Comparison of ENCODE assay signal across 25 cellular contexts in the genomic region with DNA sequence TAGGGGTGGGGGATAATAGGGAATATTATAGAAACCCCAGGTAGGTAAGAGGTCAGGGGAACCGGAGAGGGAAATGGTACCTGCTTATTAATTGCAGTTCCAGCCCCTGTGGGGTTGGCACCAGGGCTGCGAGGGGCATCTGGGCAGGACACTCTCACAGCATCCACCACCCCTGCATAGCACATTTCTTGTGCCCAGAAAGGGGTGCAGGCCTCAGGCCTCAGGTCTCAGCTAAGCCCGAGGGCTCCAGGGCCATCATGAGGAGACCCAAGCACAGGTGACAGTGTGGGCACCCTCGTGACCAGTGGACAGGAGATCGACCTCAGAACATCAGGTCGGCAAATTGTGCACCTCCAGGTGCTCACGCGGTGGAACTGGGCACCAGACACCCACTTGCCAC.
"Had no signal": no experiment of that assay in that cellular context is flagged by ENCODE, and none has a peak within 500 bp of the region (broad histone marks: within the 10 kb centered on the region; RNA-seq: fewer than 3 reads in every experiment).

No MANE protein-coding gene starts in this region.

- H3K4me1 ChIP-seq: colonic mucosa, esophagus muscularis mucosa, esophagus squamous epithelium, foreskin keratinocyte, gastrocnemius medialis, gastroesophageal sphincter, heart left ventricle, heart right ventricle had no signal

- H3K4me1 Mint-ChIP-seq: endodermal cell had no signal

- H3K27me3 Mint-ChIP-seq: dendritic cell treated with granulocyte-macrophage colony-stimulating factor and Interleukin-4, amounts not matched to agents 40 ng/mL and 50 ng/mL, for 4 days; effector memory CD8-positive, alpha-beta T cell had no signal

- H3K27me3 ChIP-seq: colonic mucosa, esophagus muscularis mucosa, esophagus squamous epithelium, foreskin keratinocyte, gastrocnemius medialis, gastroesophageal sphincter, heart left ventricle, heart right ventricle had no signal

- H3K4me3 Mint-ChIP-seq: dendritic cell treated with granulocyte-macrophage colony-stimulating factor and Interleukin-4, amounts not matched to agents 40 ng/mL and 50 ng/mL, for 4 days; effector memory CD8-positive, alpha-beta T cell; endodermal cell had no signal

- ATAC-seq: effector memory CD8-positive, alpha-beta T cell; esophagus mucosa; foreskin keratinocyte; gastrocnemius medialis; gastroesophageal sphincter; heart left ventricle; heart right ventricle had no signal

- H3K9me3 Mint-ChIP-seq: dendritic cell treated with granulocyte-macrophage colony-stimulating factor and Interleukin-4, amounts not matched to agents 40 ng/mL and 50 ng/mL, for 4 days; effector memory CD8-positive, alpha-beta T cell had no signal

- H3K36me3 ChIP-seq: colonic mucosa, gastrocnemius medialis, heart left ventricle, heart right ventricle had no signal

- H3K9me3 ChIP-seq: colonic mucosa, esophagus muscularis mucosa, esophagus squamous epithelium, gastrocnemius medialis, gastroesophageal sphincter had no signal

- H3K4me3 ChIP-seq: colonic mucosa, coronary artery, dorsolateral prefrontal cortex, esophagus muscularis mucosa, esophagus squamous epithelium, gastrocnemius medialis, gastroesophageal sphincter, heart left ventricle, heart right ventricle had no signal

- H3K27ac Mint-ChIP-seq: dendritic cell treated with granulocyte-macrophage colony-stimulating factor and Interleukin-4, amounts not matched to agents 40 ng/mL and 50 ng/mL, for 4 days; effector memory CD8-positive, alpha-beta T cell; endodermal cell had no signal

- H3K27ac ChIP-seq: colonic mucosa, coronary artery, dorsolateral prefrontal cortex, epithelial cell of prostate, esophagus muscularis mucosa, esophagus squamous epithelium, foreskin keratinocyte, gastrocnemius medialis, gastroesophageal sphincter, heart left ventricle, heart right ventricle had no signal

- DNase-seq: colonic mucosa; cortex of kidney; dermis blood vessel endothelial cell; dorsolateral prefrontal cortex; effector CD4-positive, alpha-beta T cell; effector CD8-positive, alpha-beta T cell; effector memory CD4-positive, alpha-beta T cell; effector memory CD8-positive, alpha-beta T cell; endodermal cell; erythroblast; esophagus squamous epithelium; foreskin fibroblast; foreskin keratinocyte; foreskin melanocyte; gastrocnemius medialis; glutamatergic neuron; head of caudate nucleus; heart left ventricle; heart right ventricle had no signal
